In the genomic region with DNA sequence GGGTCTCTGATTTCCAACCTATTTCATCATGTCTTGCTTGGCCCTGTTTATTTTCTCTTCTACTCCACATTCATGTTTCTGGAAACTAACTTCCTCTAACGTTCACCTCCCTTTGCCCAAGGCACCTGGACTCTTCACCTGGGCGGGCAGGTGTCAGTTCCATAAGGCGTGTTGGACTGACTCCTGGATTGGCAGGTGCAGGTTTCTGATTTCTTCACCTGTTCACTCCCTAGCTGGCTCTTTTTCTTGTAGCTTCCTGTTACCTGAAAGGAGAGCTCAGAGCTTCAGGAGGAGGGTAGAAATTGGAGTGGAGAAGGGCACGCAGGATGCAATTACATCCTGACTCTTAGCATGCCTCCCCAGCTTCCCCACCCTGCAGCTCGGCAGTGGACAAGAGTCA, we compare ENCODE assay signal across 14 cellular contexts.
DNase-seq lines count a peak whose midpoint lies in the region; ATAC-seq and TF ChIP-seq lines count a peak whose summit lies in the region.
"Had no signal": no experiment of that assay in that cellular context is flagged by ENCODE, and none has a peak within 500 bp of the region (broad histone marks: within the 10 kb centered on the region; RNA-seq: fewer than 3 reads in every experiment).

No MANE protein-coding gene starts in this region.

- no peaks in the 10 kb centered on the region for H3K27me3 ChIP-seq in body of pancreas
- no peaks in the 10 kb centered on the region for H3K27me3 ChIP-seq in parathyroid adenoma (ENCODE audit: control insufficient read depth, insufficient read depth, low read length)
- H3K27me3 ChIP-seq: vagina had no signal

- H2AFZ ChIP-seq in parathyroid adenoma: peak overlapping the region; percentile 38

- H3K4me3 ChIP-seq in body of pancreas (no peak overlapping the region), parathyroid adenoma (ENCODE audit: low read depth, low read length) (no peak overlapping the region)
- H3K4me3 ChIP-seq: prostate gland, vagina had no signal

- H3K36me3 ChIP-seq in body of pancreas (replicated peaks in 1 of 2; ENCODE audit: insufficient read depth in 1 of 2, low read depth in 2 of 2): no peaks in the 10 kb centered on the region
- no peaks in the 10 kb centered on the region for H3K36me3 ChIP-seq in parathyroid adenoma (ENCODE audit: control insufficient read depth, insufficient read depth, low read length)
- H3K36me3 ChIP-seq: prostate gland, vagina had no signal

- DNase-seq in LoVo (ENCODE audit: low spot score) (peak; percentile 71), NCI-H2107 treated with DMSO at 0.1 percent for 48 hours (lab: John Stamatoyannopoulos, UW; ENCODE audit: unreplicated experiment) (peak; percentile 94), body of pancreas (peak; percentile 52 to 80 (median 67)), endothelial cell (ENCODE audit: low spot score) (no peak), activated gamma-delta T cell (lab: John Stamatoyannopoulos, UW) (no peak), DMS 273 (lab: John Stamatoyannopoulos, UW; ENCODE audit: unreplicated experiment) (no peak)
- DNase-seq: activated B cell treated with CpG ODN at 0.5 μM for 24 hours; central memory CD4-positive, alpha-beta T cell; kidney had no signal

- intact Hi-C loops in body of pancreas (cut with DNase I): no loop called here

- no peaks in the 10 kb centered on the region for H3K79me2 ChIP-seq in parathyroid adenoma

- H3K27me3 Mint-ChIP-seq in endothelial cell (ENCODE audit: unreplicated experiment): no peaks in the 10 kb centered on the region
- H3K27me3 Mint-ChIP-seq: activated B cell treated with CpG ODN at 0.5 μM for 24 hours; activated naive CD8-positive, alpha-beta T cell had no signal

- peak overlapping the region in 1 of 4 donors; percentile 65 for H3K27ac ChIP-seq in body of pancreas
- no peak overlapping the region for H3K27ac ChIP-seq in parathyroid adenoma
- H3K27ac ChIP-seq: prostate gland had no signal

- H3K9ac ChIP-seq in parathyroid adenoma: no peak overlapping the region

- no peak for TF ChIP-seq CTCF in body of pancreas (IDR thresholded peaks at IDR 0.05)
- no peak for TF ChIP-seq CTCF in parathyroid adenoma (IDR thresholded peaks at IDR 0.05)
- TF ChIP-seq CTCF in endothelial cell (IDR thresholded peaks at IDR 0.05; ENCODE audit: unreplicated experiment): no peak

- peaks cover 11% of the 10 kb centered on the region for H3K4me1 Mint-ChIP-seq in endothelial cell (ENCODE audit: unreplicated experiment)

- no peak for TF ChIP-seq POLR2A in body of pancreas (IDR thresholded peaks at IDR 0.05)

- H3K4me1 ChIP-seq in body of pancreas (peaks cover 22% of the 10 kb centered on the region), parathyroid adenoma (peaks cover 2% of the 10 kb centered on the region)
- H3K4me1 ChIP-seq: prostate gland had no signal

- H3K9me3 ChIP-seq in body of pancreas (no peaks in the 10 kb centered on the region), parathyroid adenoma (ENCODE audit: control insufficient read depth, low read length) (no peaks in the 10 kb centered on the region)
- H3K9me3 ChIP-seq: prostate gland, vagina had no signal

- H3K4me3 Mint-ChIP-seq in endothelial cell (ENCODE audit: unreplicated experiment): no peak overlapping the region
- H3K4me3 Mint-ChIP-seq: activated B cell treated with CpG ODN at 0.5 μM for 24 hours; activated naive CD8-positive, alpha-beta T cell had no signal

- no peaks in the 10 kb centered on the region for H3K9me3 Mint-ChIP-seq in endothelial cell (ENCODE audit: unreplicated experiment)

- 39 to 59% methylated on average over 5 of the region's 5 CpGs for whole genome bisulfite sequencing in body of pancreas, 2 donors

- ATAC-seq in body of pancreas (peak; percentile 75), HG02852 (IDR thresholded peaks at IDR 0.05; ENCODE audit: unreplicated experiment) (no peak)

- H3K4me2 ChIP-seq in parathyroid adenoma (ENCODE audit: low read length): no peak overlapping the region

- no peaks in the 10 kb centered on the region for H3K36me3 Mint-ChIP-seq in endothelial cell (ENCODE audit: low read depth, unreplicated experiment)

- H3K27ac Mint-ChIP-seq in endothelial cell (ENCODE audit: unreplicated experiment): no peak overlapping the region
- H3K27ac Mint-ChIP-seq: activated B cell treated with CpG ODN at 0.5 μM for 24 hours; activated naive CD8-positive, alpha-beta T cell had no signal

Comparison
In these comparisons a context has a peak if more than half of its experiments do, and no peak if none do; other contexts are left out.
1. DNase-seq: peak in LoVo (single experiment), NCI-H2107 treated with DMSO at 0.1 percent for 48 hours (single experiment) and body of pancreas (4 of 4); none in endothelial cell (single experiment), activated gamma-delta T cell (single experiment) and DMS 273 (single experiment).